In the genomic region with DNA sequence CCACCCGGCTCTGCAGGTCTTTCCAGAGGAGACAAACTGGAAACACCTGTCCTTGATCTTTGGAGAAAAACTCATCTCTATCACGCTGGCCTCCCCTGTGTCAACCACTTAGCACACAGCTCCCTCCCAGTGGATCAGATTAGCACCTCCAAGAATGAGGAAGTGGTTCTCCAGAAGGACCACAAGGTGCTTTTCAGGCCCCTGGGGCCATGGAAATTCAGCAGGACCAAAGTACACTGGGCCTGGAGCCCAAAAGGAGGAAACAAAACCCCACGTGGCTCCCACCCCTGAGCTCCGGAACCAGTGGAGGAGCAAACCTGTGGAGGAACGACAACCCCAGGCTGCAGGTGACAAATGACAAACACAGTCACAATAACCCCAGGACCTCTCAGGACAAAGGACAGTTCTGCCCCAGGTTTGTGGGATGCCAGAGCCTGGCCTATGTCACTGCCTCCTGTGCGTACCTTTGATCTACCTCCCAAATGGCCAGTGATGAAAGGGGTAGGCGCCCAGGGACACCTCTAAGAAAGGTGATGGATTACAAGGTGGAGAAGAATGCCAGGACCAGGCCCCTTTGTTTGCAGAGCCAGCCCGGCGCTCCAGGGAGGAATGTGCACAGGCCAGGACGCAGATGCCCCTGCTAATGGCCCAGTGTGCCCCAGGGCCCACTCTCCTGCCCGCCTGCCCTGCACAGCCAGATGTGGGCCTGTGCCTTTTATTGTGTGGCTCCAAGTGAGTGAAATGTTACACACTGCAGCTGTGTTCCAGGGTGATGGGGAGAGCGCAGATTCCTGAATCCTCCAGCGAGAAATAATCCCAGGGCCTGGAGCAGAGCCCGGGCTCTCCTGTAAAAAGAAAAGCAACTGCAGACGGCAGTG, we compare ENCODE assay signal across 9 cellular contexts. TPM values are rescaled to one million over a fixed set of nuclear protein-coding genes. Genes with fewer than 3 reads are reported as not detected.
A peak's percentile ranks its signal among the peaks of the same experiment; 100 is the strongest.
DNase-seq lines count a peak whose midpoint lies in the region; ATAC-seq, FAIRE-seq and TF ChIP-seq lines count a peak whose summit lies in the region.
"Had no signal": no experiment of that assay in that cellular context is flagged by ENCODE, and none has a peak within 500 bp of the region (broad histone marks: within the 10 kb centered on the region; RNA-seq: fewer than 3 reads in every experiment).

No MANE protein-coding gene starts in this region.

- POLR2A ChIA-PET in HEK293 (lab: Yijun Ruan, JAX): no interaction called here

- H3K36me3 ChIP-seq in HEK293 (ENCODE audit: control insufficient read depth in 2 of 2, insufficient read depth in 1 of 2, low read length in 2 of 2) (no peaks in the 10 kb centered on the region), left ventricle myocardium inferior (no peaks in the 10 kb centered on the region), small intestine (ENCODE audit: control insufficient read depth in 2 of 2, insufficient read depth in 2 of 2, low read length in 2 of 2) (no peaks in the 10 kb centered on the region)

- no peaks in the 10 kb centered on the region for H3K9me3 ChIP-seq in HEK293 (ENCODE audit: control insufficient read depth, insufficient read depth, low read depth, low read length)
- no peaks in the 10 kb centered on the region for H3K9me3 ChIP-seq in left ventricle myocardium inferior (replicated peaks)
- H3K9me3 ChIP-seq in small intestine (ENCODE audit: control insufficient read depth, low read depth): no peaks in the 10 kb centered on the region

- H3K4me1 ChIP-seq in HEK293 (ENCODE audit: control insufficient read depth, insufficient read depth, low read length): peaks cover 4% of the 10 kb centered on the region; the same call in 1 of the 2 replicates
- peaks cover 83% of the 10 kb centered on the region for H3K4me1 ChIP-seq in left ventricle myocardium inferior
- H3K4me1 ChIP-seq in small intestine (ENCODE audit: control insufficient read depth in 2 of 2, insufficient read depth in 1 of 2, low read depth in 1 of 2, low read length in 1 of 2): peaks cover 9 to 32% of the 10 kb centered on the region in 2 donors

- CTCF ChIA-PET in HEK293 (lab: Yijun Ruan, JAX): interaction anchor here (0.6 kb wide), 1 partner anchor 65 kb away, joined by 3 read pairs; no protein-coding TSS in a partner anchor

- intact Hi-C loops in left ventricle myocardium inferior (cut with micrococcal nuclease): no loop called here

- H3K4me3 ChIP-seq in HEK293 (ENCODE audit: low read depth, low read length) (no peak overlapping the region), left ventricle myocardium inferior (peak overlapping the region; percentile 49), small intestine (ENCODE audit: low read depth in 1 of 2, low read length in 2 of 2) (no peak overlapping the region)

- no peak overlapping the region for H3K27ac ChIP-seq in HEK293 (ENCODE audit: extremely low read depth, low read depth, low read length)
- peak overlapping the region; percentile 87 for H3K27ac ChIP-seq in left ventricle myocardium inferior (replicated peaks)
- peak overlapping the region; percentile 73 to 87 for H3K27ac ChIP-seq in small intestine (ENCODE audit: low read depth in 1 of 2, low read length in 1 of 2)

- ATAC-seq in SK-N-SH treated with all-trans-retinoic acid at 6 μM for 48 hours (no peak), HG03432 (IDR thresholded peaks at IDR 0.05; ENCODE audit: unreplicated experiment) (no peak), GM21390 (IDR thresholded peaks at IDR 0.05; ENCODE audit: unreplicated experiment) (no peak), GM19455 (IDR thresholded peaks at IDR 0.05; ENCODE audit: unreplicated experiment) (no peak)

- WGBS in small intestine, 3 donors: 16 to 42% (median 36%) methylated on average over 15 of the region's 15 CpGs

- no peak for FAIRE-seq in small intestine (lab: Jason Lieb, UNC)

- TF ChIP-seq CTCF in HEK293 (tag by site-specific recombination; IDR thresholded peaks at IDR 0.05) (no peak), left ventricle myocardium inferior (IDR thresholded peaks at IDR 0.05; ENCODE audit: borderline replicate concordance) (no peak)

- H3K27me3 ChIP-seq in left ventricle myocardium inferior (ENCODE audit: low read depth): no peaks in the 10 kb centered on the region
- H3K27me3 ChIP-seq in small intestine (ENCODE audit: control insufficient read depth in 2 of 2, insufficient read depth in 2 of 2, low read length in 2 of 2): no peaks in the 10 kb centered on the region

- DNase-seq in left ventricle myocardium inferior: peak; percentile 78
- DNase-seq in small intestine: peak; percentile 96
- DNase-seq in hippocampal formation (lab: John Stamatoyannopoulos, UW): no peak
- DNase-seq: T-cell had no signal

TF ChIP-seq in HEK293, 187 proteins besides CTCF, POLR2A, EP300 and RAD21:
- TF ChIP-seq SP7 (tag by site-specific recombination; IDR thresholded peaks at IDR 0.05): no peak
- peak; percentile 42 for TF ChIP-seq GLIS1 (tag by site-specific recombination; IDR thresholded peaks at IDR 0.05)
- TF ChIP-seq ZBTB8A (tag by site-specific recombination; IDR thresholded peaks at IDR 0.05): no peak
- TF ChIP-seq ZNF449 (tag by site-specific recombination; IDR thresholded peaks at IDR 0.05): no peak
- TF ChIP-seq, protein P1, sequence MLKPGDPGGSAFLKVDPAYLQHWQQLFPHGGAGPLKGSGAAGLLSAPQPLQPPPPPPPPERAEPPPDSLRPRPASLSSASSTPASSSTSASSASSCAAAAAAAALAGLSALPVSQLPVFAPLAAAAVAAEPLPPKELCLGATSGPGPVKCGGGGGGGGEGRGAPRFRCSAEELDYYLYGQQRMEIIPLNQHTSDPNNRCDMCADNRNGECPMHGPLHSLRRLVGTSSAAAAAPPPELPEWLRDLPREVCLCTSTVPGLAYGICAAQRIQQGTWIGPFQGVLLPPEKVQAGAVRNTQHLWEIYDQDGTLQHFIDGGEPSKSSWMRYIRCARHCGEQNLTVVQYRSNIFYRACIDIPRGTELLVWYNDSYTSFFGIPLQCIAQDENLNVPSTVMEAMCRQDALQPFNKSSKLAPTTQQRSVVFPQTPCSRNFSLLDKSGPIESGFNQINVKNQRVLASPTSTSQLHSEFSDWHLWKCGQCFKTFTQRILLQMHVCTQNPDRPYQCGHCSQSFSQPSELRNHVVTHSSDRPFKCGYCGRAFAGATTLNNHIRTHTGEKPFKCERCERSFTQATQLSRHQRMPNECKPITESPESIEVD (tag by site-specific recombination; IDR thresholded peaks at IDR 0.05): no peak
TF ChIP-seq in HEK293: peak in this region for 1.

TF ChIP-seq in SK-N-SH treated with all-trans-retinoic acid at 6 μM for 48 hours, 23 proteins besides CTCF, POLR2A, EP300 and RAD21:
- TF ChIP-seq TCF4 (CRISPR knock-in tag; IDR thresholded peaks at IDR 0.05; ENCODE audit: borderline replicate concordance) (peak; percentile 92), ISL1 (CRISPR knock-in tag; IDR thresholded peaks at IDR 0.05) (no peak), ZNF565 (CRISPR knock-in tag; conservative IDR thresholded peaks at IDR 0.05; ENCODE audit: low read depth) (no peak), ZFP30 (CRISPR knock-in tag; IDR thresholded peaks at IDR 0.05) (0 out of 2 replicates have a peak, but pooled peaks have one; percentile 23), RARB (CRISPR knock-in tag; IDR thresholded peaks at IDR 0.05) (no peak), ZNF8 (CRISPR knock-in tag; IDR thresholded peaks at IDR 0.05) (0 out of 2 replicates have a peak, but pooled peaks have one; percentile 8), ZNF70 (CRISPR knock-in tag; IDR thresholded peaks at IDR 0.05) (peak; percentile 48)
- TF ChIP-seq, protein P2, sequence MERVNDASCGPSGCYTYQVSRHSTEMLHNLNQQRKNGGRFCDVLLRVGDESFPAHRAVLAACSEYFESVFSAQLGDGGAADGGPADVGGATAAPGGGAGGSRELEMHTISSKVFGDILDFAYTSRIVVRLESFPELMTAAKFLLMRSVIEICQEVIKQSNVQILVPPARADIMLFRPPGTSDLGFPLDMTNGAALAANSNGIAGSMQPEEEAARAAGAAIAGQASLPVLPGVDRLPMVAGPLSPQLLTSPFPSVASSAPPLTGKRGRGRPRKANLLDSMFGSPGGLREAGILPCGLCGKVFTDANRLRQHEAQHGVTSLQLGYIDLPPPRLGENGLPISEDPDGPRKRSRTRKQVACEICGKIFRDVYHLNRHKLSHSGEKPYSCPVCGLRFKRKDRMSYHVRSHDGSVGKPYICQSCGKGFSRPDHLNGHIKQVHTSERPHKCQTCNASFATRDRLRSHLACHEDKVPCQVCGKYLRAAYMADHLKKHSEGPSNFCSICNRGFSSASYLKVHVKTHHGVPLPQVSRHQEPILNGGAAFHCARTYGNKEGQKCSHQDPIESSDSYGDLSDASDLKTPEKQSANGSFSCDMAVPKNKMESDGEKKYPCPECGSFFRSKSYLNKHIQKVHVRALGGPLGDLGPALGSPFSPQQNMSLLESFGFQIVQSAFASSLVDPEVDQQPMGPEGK (CRISPR knock-in tag; IDR thresholded peaks at IDR 0.05; ENCODE audit: borderline replicate concordance): peak; percentile 68
- TF ChIP-seq, protein P3, sequence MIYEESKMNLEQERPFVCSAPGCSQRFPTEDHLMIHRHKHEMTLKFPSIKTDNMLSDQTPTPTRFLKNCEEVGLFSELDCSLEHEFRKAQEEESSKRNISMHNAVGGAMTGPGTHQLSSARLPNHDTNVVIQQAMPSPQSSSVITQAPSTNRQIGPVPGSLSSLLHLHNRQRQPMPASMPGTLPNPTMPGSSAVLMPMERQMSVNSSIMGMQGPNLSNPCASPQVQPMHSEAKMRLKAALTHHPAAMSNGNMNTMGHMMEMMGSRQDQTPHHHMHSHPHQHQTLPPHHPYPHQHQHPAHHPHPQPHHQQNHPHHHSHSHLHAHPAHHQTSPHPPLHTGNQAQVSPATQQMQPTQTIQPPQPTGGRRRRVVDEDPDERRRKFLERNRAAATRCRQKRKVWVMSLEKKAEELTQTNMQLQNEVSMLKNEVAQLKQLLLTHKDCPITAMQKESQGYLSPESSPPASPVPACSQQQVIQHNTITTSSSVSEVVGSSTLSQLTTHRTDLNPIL (CRISPR knock-in tag; IDR thresholded peaks at IDR 0.05; ENCODE audit: low read depth): no peak

RNA-seq across cellular contexts. Expression of gene TNS3, which starts 5.6 kb away (rescaled TPM):
- total RNA-seq in left ventricle myocardium inferior: 40.6 TPM
- polyA plus RNA-seq in small intestine: 10 to 100 TPM; 17.2 to 29.7 (median 24.9) TPM

Comparison
In these comparisons a context has a peak if more than half of its experiments do, and no peak if none do; other contexts are left out.
1. DNase-seq: peak in left ventricle myocardium inferior (single experiment) and small intestine (single experiment); none in hippocampal formation (0 of 2).